ENCODE assay signal across 8 cellular contexts in the genomic region with DNA sequence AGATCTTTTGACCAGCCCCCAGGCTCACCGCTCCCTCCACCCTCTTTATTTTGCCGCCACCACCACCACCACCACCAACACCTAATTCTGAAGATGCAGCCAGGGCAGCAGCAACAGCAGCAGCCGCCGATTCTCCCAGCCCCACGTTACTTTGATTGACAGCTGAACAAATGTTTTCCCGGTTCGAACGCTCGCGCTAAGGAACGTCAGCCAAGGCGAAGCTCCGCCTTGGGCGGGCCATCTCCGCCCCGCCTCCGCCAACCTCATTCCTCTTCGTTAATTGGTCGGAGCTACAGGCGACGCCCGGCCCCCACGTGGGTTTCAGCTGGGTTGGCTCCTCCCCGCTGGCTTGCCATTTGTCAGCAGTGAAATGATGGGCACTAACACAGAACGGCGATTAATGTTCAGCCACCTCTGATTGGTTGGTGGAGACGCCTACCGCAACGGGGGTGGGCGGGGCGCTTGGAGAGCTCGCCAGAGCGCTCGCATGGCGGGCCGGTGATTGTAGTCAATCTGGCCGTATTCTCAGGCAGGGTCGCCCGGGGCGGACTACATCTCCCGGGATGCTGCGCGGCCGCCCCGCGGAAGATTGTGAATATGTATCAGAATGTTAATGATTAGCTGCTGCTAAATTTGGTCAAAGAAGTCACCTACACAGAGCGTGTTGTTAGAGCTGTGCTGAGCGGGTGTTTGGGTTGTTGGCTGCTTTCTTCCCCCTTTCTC. TPM values are rescaled to one million over a fixed set of nuclear protein-coding genes. Genes with fewer than 3 reads are reported as not detected.
DNase-seq lines count a peak whose midpoint lies in the region; ATAC-seq and TF ChIP-seq lines count a peak whose summit lies in the region.

A gene (plus strand): TSS at position 657 of the 723 bp plus-strand sequence. CDS start 826 bp downstream, outside the sequence.

- in situ Hi-C loops in GM18951 (cut with MboI; ENCODE audit: low sequenced_read_pairs, unreplicated experiment) = no loop called here

- H3K36me3 Mint-ChIP-seq in central memory CD8-positive, alpha-beta T cell (ENCODE audit: insufficient read depth) = peaks cover 12% of the 10 kb centered on the region
- peaks cover 0 to 5% (median 0%) of the 10 kb centered on the region in 3 donors for H3K36me3 Mint-ChIP-seq in immature natural killer cell

- H3K36me3 ChIP-seq in smooth muscle cell (ENCODE audit: low read depth) = no peaks in the 10 kb centered on the region

- H3K4me1 ChIP-seq in smooth muscle cell (ENCODE audit: low read depth) = peaks cover 29% of the 10 kb centered on the region

- peak; percentile 68 for TF ChIP-seq POLR2A in GM18951 (IDR thresholded peaks at IDR 0.05; ENCODE audit: extremely low read depth, insufficient read depth, insufficient read length)

- DNase-seq in AG08395 (ENCODE audit: low spot score) = peak; percentile 98
- DNase-seq in NCI-H226 = peak; percentile 99
- peak; percentile 99 for DNase-seq in activated CD4-positive, CD25-positive, alpha-beta regulatory T cell treated with anti-CD3 and anti-CD28 coated beads, Interleukin-2, amount 50 U/mL, for 16 hours (ENCODE audit: low read depth, low spot score)
- peak; percentile 98 to 100 for DNase-seq in central memory CD8-positive, alpha-beta T cell (ENCODE audit: low spot score in 2 of 2)
- DNase-seq in immature natural killer cell = peak; percentile 100
- DNase-seq in smooth muscle cell (lab: John Stamatoyannopoulos, UW; ENCODE audit: unreplicated experiment) = peak; percentile 94

- peaks cover 37% of the 10 kb centered on the region for H3K79me2 ChIP-seq in smooth muscle cell (ENCODE audit: low read depth)

- H3K4me3 Mint-ChIP-seq in central memory CD8-positive, alpha-beta T cell = no peak within 1 kb of the TSS
- peak within 1 kb of the TSS; percentile 61 to 93 (median 76) for H3K4me3 Mint-ChIP-seq in immature natural killer cell

- no peaks in the 10 kb centered on the region for H3K27me3 Mint-ChIP-seq in central memory CD8-positive, alpha-beta T cell
- peaks cover 11 to 27% (median 11%) of the 10 kb centered on the region in 3 donors for H3K27me3 Mint-ChIP-seq in immature natural killer cell (ENCODE audit: low read depth in 3 of 3)

- no peaks in the 10 kb centered on the region for H3K27me3 ChIP-seq in smooth muscle cell (ENCODE audit: low read depth)

- TF ChIP-seq CTCF in smooth muscle cell (IDR thresholded peaks at IDR 0.05; ENCODE audit: borderline replicate concordance, insufficient read depth, poor library complexity, severe bottlenecking) = no peak

- no peaks in the 10 kb centered on the region for H3K9me3 ChIP-seq in smooth muscle cell (replicated peaks; ENCODE audit: low read depth)

- H3K4me2 ChIP-seq in smooth muscle cell = peak within 1 kb of the TSS; percentile 95

- no peak within 1 kb of the TSS for H3K27ac Mint-ChIP-seq in central memory CD8-positive, alpha-beta T cell (ENCODE audit: low read depth)
- H3K27ac Mint-ChIP-seq in immature natural killer cell = peak within 1 kb of the TSS in 3 of 6 donors; percentile 55 to 86 (median 85)

- H2AFZ ChIP-seq in smooth muscle cell (ENCODE audit: low read depth) = peak within 1 kb of the TSS; percentile 85

- peak within 1 kb of the TSS; percentile 96 for H3K9ac ChIP-seq in smooth muscle cell (ENCODE audit: low read depth)

- no peaks in the 10 kb centered on the region for H3K9me3 Mint-ChIP-seq in central memory CD8-positive, alpha-beta T cell
- peaks cover 0 to 3% (median 0%) of the 10 kb centered on the region in 6 donors for H3K9me3 Mint-ChIP-seq in immature natural killer cell

- WGBS in smooth muscle cell (ENCODE audit: low lambda C conversion rate) = 1% methylated on average over 47 of the region's 48 CpGs

- H3F3A ChIP-seq in smooth muscle cell (ENCODE audit: low read depth) = peaks cover 4% of the 10 kb centered on the region

- peaks cover 37% of the 10 kb centered on the region for H4K20me1 ChIP-seq in smooth muscle cell (ENCODE audit: low read depth)

- peaks cover 33% of the 10 kb centered on the region for H3K4me1 Mint-ChIP-seq in central memory CD8-positive, alpha-beta T cell
- H3K4me1 Mint-ChIP-seq in immature natural killer cell = peaks cover 33 to 39% of the 10 kb centered on the region in 2 donors

- peak within 1 kb of the TSS; percentile 97 for H3K27ac ChIP-seq in smooth muscle cell (ENCODE audit: low read depth)

- peak; percentile 88 for ATAC-seq in HG03196 (IDR thresholded peaks at IDR 0.05; ENCODE audit: unreplicated experiment)
- peak; percentile 83 for ATAC-seq in central memory CD8-positive, alpha-beta T cell (replicated peaks; ENCODE audit: extremely low read depth, poor library complexity, severe bottlenecking)

- H3K4me3 ChIP-seq in smooth muscle cell = peak within 1 kb of the TSS; percentile 79

RNA-seq across cellular contexts. Expression of the gene that starts here (rescaled TPM):
- 10 to 100 TPM; 38.0 to 41.4 (median 38.1) TPM for polyA plus RNA-seq in immature natural killer cell
- 53.7 and 74.3 TPM in 2 replicates for total RNA-seq in smooth muscle cell
- polyA plus RNA-seq in smooth muscle cell = 31.6 and 58.8 TPM in 2 replicates

Comparison
In these comparisons a context has a peak if more than half of its experiments do, and no peak if none do; other contexts are left out.
1. Peak in every context shown above with its lines: DNase-seq, ATAC-seq, H3K4me3 ChIP-seq and H3K27ac ChIP-seq.